Comparison of ENCODE assay signal across 11 cellular contexts in the genomic region with DNA sequence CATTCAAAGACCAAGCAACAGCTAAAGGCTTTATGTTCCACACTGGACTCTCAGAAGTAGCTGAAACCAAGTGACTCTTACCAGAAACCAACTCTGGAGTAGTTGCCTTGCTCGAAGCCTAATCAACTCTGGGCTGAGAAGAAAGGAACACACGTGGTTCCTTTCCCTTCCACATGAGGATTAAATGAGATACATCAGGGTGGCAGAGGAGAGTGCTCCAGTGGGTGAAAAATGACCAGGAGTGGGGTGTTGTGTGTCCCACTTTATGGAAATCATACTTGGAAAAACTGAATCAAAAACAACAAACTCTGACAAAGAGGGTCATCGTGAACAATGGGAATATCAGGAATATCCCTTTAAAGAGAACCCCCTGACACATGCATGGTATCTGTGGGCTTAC.
"Had no signal": no experiment of that assay in that cellular context is flagged by ENCODE, and none has a peak within 500 bp of the region (broad histone marks: within the 10 kb centered on the region; RNA-seq: fewer than 3 reads in every experiment).

No MANE protein-coding gene starts in this region.

- H3K4me1 ChIP-seq: HAP-1 had no signal

- ATAC-seq: GM23338, HCT116 had no signal

- H3K9me3 ChIP-seq: HAP-1 had no signal

- DNase-seq: GM23248, GOT3, H7, H9, HCEC 1CT, HFFc6 had no signal

- FAIRE-seq: H1, H54 had no signal

- H3K4me2 ChIP-seq: GM23338 had no signal

- H3K4me3 ChIP-seq: GM23248, GM23338, HAP-1 had no signal

- H3K9ac ChIP-seq: GM23248 had no signal

- H3K27ac ChIP-seq: GM23248 had no signal

- H2AFZ ChIP-seq: GM23248, GM23338 had no signal

- H3K36me3 ChIP-seq: HAP-1 had no signal
